13 cellular contexts compared by ENCODE assay signal in the genomic region with DNA sequence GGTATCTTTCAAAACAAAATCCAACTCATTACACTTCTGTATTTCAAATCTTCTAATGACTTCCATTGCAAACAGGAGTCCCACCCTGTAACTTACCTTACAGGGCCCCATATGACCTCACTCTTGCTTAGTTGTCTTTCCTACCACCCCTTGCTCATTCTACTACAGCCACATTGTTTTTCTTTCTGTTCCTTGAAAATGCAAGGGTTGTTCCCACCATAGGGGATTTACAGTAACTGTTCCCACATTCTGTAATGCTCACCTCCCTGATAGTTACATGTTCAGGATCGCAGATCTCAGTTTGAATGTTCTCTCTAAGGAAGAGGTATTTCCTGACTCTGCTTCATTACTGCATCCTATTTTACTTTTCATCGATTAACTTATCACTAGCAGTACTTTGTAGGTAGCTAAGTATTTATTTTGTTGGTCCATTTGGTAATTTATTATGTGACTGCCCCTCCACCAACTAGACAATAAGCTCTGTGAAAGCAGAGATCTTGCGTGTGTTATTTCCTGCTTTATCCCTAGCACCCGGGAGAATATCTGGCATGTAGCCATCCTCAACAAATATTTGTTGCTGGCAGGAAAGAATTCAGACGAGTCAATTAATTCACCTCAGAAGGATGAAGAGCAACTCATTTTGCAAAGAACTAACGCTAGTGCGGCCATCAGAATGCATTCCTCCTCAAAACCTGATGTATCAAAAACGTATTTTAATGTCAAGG. TPM values are rescaled to one million over a fixed set of nuclear protein-coding genes. Genes with fewer than 3 reads are reported as not detected.
DNase-seq lines count a peak whose midpoint lies in the region; ATAC-seq, FAIRE-seq and TF ChIP-seq lines count a peak whose summit lies in the region.
"Had no signal": no experiment of that assay in that cellular context is flagged by ENCODE, and none has a peak within 500 bp of the region (broad histone marks: within the 10 kb centered on the region; RNA-seq: fewer than 3 reads in every experiment).

No MANE protein-coding gene starts in this region.

- H3K4me3 ChIP-seq in astrocyte (ENCODE audit: insufficient read depth, low read depth, low read length) = no peak overlapping the region

- peaks cover 5% of the 10 kb centered on the region for H3K4me1 Mint-ChIP-seq in astrocyte (ENCODE audit: low read depth, unreplicated experiment)
- no peaks in the 10 kb centered on the region for H3K4me1 Mint-ChIP-seq in activated naive CD4-positive, alpha-beta T cell treated with anti-CD3 and anti-CD28 coated beads for 36 hours (ENCODE audit: low read depth)
- H3K4me1 Mint-ChIP-seq: activated CD8-positive, alpha-beta memory T cell treated with anti-CD3 and anti-CD28 coated beads, Interleukin-2, amount 10 ng/mL, durations not matched to agents 7 days and 5 days had no signal

- H3K79me2 ChIP-seq in astrocyte (ENCODE audit: insufficient read depth, low read length) = no peaks in the 10 kb centered on the region

- no peaks in the 10 kb centered on the region for H4K20me1 ChIP-seq in astrocyte (ENCODE audit: insufficient read depth, low read length)

- no peak overlapping the region for H3K27ac ChIP-seq in astrocyte (ENCODE audit: low read depth, low read length)
- H3K27ac ChIP-seq: HL-60 had no signal

- H3K9me3 Mint-ChIP-seq in astrocyte (ENCODE audit: unreplicated experiment) = peaks cover 2% of the 10 kb centered on the region
- no peaks in the 10 kb centered on the region for H3K9me3 Mint-ChIP-seq in activated naive CD4-positive, alpha-beta T cell treated with anti-CD3 and anti-CD28 coated beads for 36 hours

- H3K4me2 ChIP-seq in astrocyte (ENCODE audit: low read length) = peak overlapping the region; percentile 65

- no peak overlapping the region for H3K27ac Mint-ChIP-seq in astrocyte (ENCODE audit: unreplicated experiment)
- no peak overlapping the region for H3K27ac Mint-ChIP-seq in activated naive CD4-positive, alpha-beta T cell treated with anti-CD3 and anti-CD28 coated beads for 36 hours
- H3K27ac Mint-ChIP-seq: activated CD8-positive, alpha-beta memory T cell treated with anti-CD3 and anti-CD28 coated beads, Interleukin-2, amount 10 ng/mL, durations not matched to agents 7 days and 5 days had no signal

- H2AFZ ChIP-seq in astrocyte (ENCODE audit: low read depth, low read length) = no peak overlapping the region

- H3K27me3 ChIP-seq in astrocyte (ENCODE audit: insufficient read depth, low read length) = no peaks in the 10 kb centered on the region

- no peaks in the 10 kb centered on the region for H3K36me3 Mint-ChIP-seq in astrocyte (ENCODE audit: low read depth, unreplicated experiment)
- H3K36me3 Mint-ChIP-seq in activated naive CD4-positive, alpha-beta T cell treated with anti-CD3 and anti-CD28 coated beads for 36 hours (ENCODE audit: low read depth) = no peaks in the 10 kb centered on the region
- H3K36me3 Mint-ChIP-seq: activated CD8-positive, alpha-beta memory T cell treated with anti-CD3 and anti-CD28 coated beads, Interleukin-2, amount 10 ng/mL, durations not matched to agents 7 days and 5 days had no signal

- no peaks in the 10 kb centered on the region for H3K27me3 Mint-ChIP-seq in astrocyte (ENCODE audit: low read depth, unreplicated experiment)
- no peaks in the 10 kb centered on the region for H3K27me3 Mint-ChIP-seq in activated naive CD4-positive, alpha-beta T cell treated with anti-CD3 and anti-CD28 coated beads for 36 hours (ENCODE audit: low read depth)
- H3K27me3 Mint-ChIP-seq: activated CD8-positive, alpha-beta memory T cell treated with anti-CD3 and anti-CD28 coated beads, Interleukin-2, amount 10 ng/mL, durations not matched to agents 7 days and 5 days had no signal

- ATAC-seq in left cardiac atrium (peak; percentile 57 to 81), HG03045 (IDR thresholded peaks at IDR 0.05; ENCODE audit: unreplicated experiment) (no peak)
- ATAC-seq: activated CD8-positive, alpha-beta memory T cell treated with anti-CD3 and anti-CD28 coated beads, Interleukin-2, amount 10 ng/mL, durations not matched to agents 7 days and 5 days had no signal

- H3K9ac ChIP-seq in astrocyte (ENCODE audit: low read length) = no peak overlapping the region

- intact Hi-C loops in left cardiac atrium (cut with DNase I) = no loop called here
- intact Hi-C loops in activated naive CD4-positive, alpha-beta T cell treated with anti-CD3 and anti-CD28 coated beads for 36 hours (cut with micrococcal nuclease) = no loop called here

- DNase-seq in A172 (ENCODE audit: low spot score) (peak; percentile 13), M059J (ENCODE audit: low read depth) (peak; percentile 86), astrocyte (ENCODE audit: low read depth) (peak; percentile 59), left cardiac atrium (no peak), GM19238 (ENCODE audit: insufficient read length, low spot score) (no peak), mesenteric fat pad (ENCODE audit: low spot score) (no peak)
- DNase-seq in activated naive CD4-positive, alpha-beta T cell treated with anti-CD3 and anti-CD28 coated beads for 36 hours = no peak
- DNase-seq: activated CD8-positive, alpha-beta memory T cell treated with anti-CD3 and anti-CD28 coated beads, Interleukin-2, amount 10 ng/mL, durations not matched to agents 7 days and 5 days; NCI-H1930; stimulated activated CD4-positive, alpha-beta T cell treated with anti-CD3 and anti-CD28 coated beads, Interleukin-12 subunit alpha, Interleukin-12 subunit beta, amount 100 ng/mL, for 4 hours had no signal

- H3K36me3 ChIP-seq in astrocyte (ENCODE audit: insufficient read depth, low read length) = no peaks in the 10 kb centered on the region

- CTCF ChIA-PET in activated naive CD4-positive, alpha-beta T cell treated with anti-CD3 and anti-CD28 coated beads for 36 hours (lab: Charles Lee) = no interaction called here

- no peaks in the 10 kb centered on the region for H3K9me3 ChIP-seq in astrocyte (ENCODE audit: insufficient read depth, low read depth, low read length)

- peak; percentile 79 for FAIRE-seq in astrocyte (lab: Jason Lieb, UNC)

- peaks cover 4% of the 10 kb centered on the region for H3K4me1 ChIP-seq in astrocyte (ENCODE audit: insufficient read depth, low read length)

- TF ChIP-seq CTCF in astrocyte (IDR thresholded peaks at IDR 0.05; ENCODE audit: insufficient read depth, low read depth, low read length) = no peak

- H3K4me3 Mint-ChIP-seq in astrocyte (ENCODE audit: unreplicated experiment) = no peak overlapping the region
- H3K4me3 Mint-ChIP-seq in activated naive CD4-positive, alpha-beta T cell treated with anti-CD3 and anti-CD28 coated beads for 36 hours = no peak overlapping the region
- H3K4me3 Mint-ChIP-seq: activated CD8-positive, alpha-beta memory T cell treated with anti-CD3 and anti-CD28 coated beads, Interleukin-2, amount 10 ng/mL, durations not matched to agents 7 days and 5 days had no signal

RNA-seq across cellular contexts. Expression of a gene that starts 21.4 kb away (rescaled TPM):
- not detected in 2 replicates for total RNA-seq in A172 (2014; rRNA removed; shearing (Covaris generic))
- total RNA-seq in M059J (2014; rRNA removed; shearing (Covaris generic)) = 0.30 and 0.34 TPM in 2 replicates
- total RNA-seq in astrocyte (0.20 and 0.77 TPM in 2 replicates), left cardiac atrium (10 to 100 TPM; 69.7 to 98.1 TPM), mesenteric fat pad (113 TPM)
- total RNA-seq in activated naive CD4-positive, alpha-beta T cell treated with anti-CD3 and anti-CD28 coated beads for 36 hours = not detected
- total RNA-seq: activated CD8-positive, alpha-beta memory T cell treated with anti-CD3 and anti-CD28 coated beads, Interleukin-2, amount 10 ng/mL, durations not matched to agents 7 days and 5 days; T-helper 1 cell treated with Interleukin-12 subunit alpha and Interleukin-12 subunit beta and Interleukin-4 antibody, amounts not matched to agents 30 ng/mL and 1 ng/mL, for 36 hours had no signal

Comparison
In these comparisons a context has a peak if more than half of its experiments do, and no peak if none do; other contexts are left out.
1. DNase-seq: peak in A172 (single experiment), M059J (single experiment) and astrocyte (single experiment); none in left cardiac atrium (single experiment), GM19238 (single experiment), mesenteric fat pad (single experiment) and activated naive CD4-positive, alpha-beta T cell treated with anti-CD3 and anti-CD28 coated beads for 36 hours (single experiment).
2. RNA of a gene that starts 21.4 kb away (total RNA-seq): 113 TPM in mesenteric fat pad (single experiment) and 69.7 to 98.1 TPM in left cardiac atrium; 0.30 to 0.34 TPM in M059J, 0.20 to 0.77 TPM in astrocyte, not detected in A172 and not detected in activated naive CD4-positive, alpha-beta T cell treated with anti-CD3 and anti-CD28 coated beads for 36 hours; every median in the first group is over 10 times any median in the second.